ENCODE assay signal across 8 cellular contexts in the genomic region with DNA sequence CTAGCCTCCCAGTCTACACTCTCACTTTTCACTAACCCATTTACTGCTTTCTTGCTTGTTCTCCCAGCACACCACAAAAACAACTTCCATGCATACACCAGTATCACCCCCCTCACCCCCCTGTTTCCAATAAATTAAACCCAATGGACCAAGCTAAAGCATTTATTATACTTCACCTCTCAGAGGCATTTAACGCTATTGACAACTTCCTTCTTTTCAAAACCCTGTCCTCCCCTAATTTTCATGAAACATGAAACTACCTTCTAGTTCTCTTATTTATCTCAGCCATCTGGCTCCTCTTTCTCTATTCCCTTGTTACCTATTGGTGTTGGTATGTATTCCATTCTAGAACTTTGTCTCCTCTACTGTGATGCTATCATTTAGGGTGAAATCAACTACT. TPM values are rescaled to one million over a fixed set of nuclear protein-coding genes. Genes with fewer than 3 reads are reported as not detected.
A peak's percentile ranks its signal among the peaks of the same experiment; 100 is the strongest.
DNase-seq lines count a peak whose midpoint lies in the region; ATAC-seq and TF ChIP-seq lines count a peak whose summit lies in the region.

No MANE protein-coding gene starts in this region.

- POLR2A ChIA-PET in SK-N-SH (lab: Yijun Ruan, JAX) (no interaction called here), OCI-LY7 (lab: Charles Lee) (interaction anchor here (0.5 to 21.0 kb wide), 12 partner anchors 8 to 422 kb away, joined by 3 to 410 read pairs (median 3); no protein-coding TSS in a partner anchor)

- ATAC-seq in SK-N-SH treated with all-trans-retinoic acid at 6 μM for 48 hours, result no peak
- peak; percentile 57 for ATAC-seq in HG02623 (IDR thresholded peaks at IDR 0.05; ENCODE audit: unreplicated experiment)
- no peak for ATAC-seq in natural killer cell treated with Interleukin-12 subunit alpha and Interleukin-12 subunit beta and Interleukin-15 and Interleukin-18, amount 100 ng/mL, for 72 hours
- no peak for ATAC-seq in GM21825 (IDR thresholded peaks at IDR 0.05; ENCODE audit: unreplicated experiment)
- no peak for ATAC-seq in HG02938 (IDR thresholded peaks at IDR 0.05; ENCODE audit: unreplicated experiment)

- H3K4me2 ChIP-seq in SK-N-SH (no peak overlapping the region), OCI-LY7 (ENCODE audit: low read length) (peak overlapping the region; percentile 33; the same call in 1 of the 2 replicates)

- DNase-seq in SK-N-SH (no peak), OCI-LY7 (ENCODE audit: low spot score) (peak; percentile 51), occipital lobe (lab: John Stamatoyannopoulos, UW) (no peak)
- DNase-seq in natural killer cell treated with Interleukin-12 subunit alpha and Interleukin-12 subunit beta and Interleukin-15 and Interleukin-18, amount 100 ng/mL, for 72 hours (ENCODE audit: low spot score), result no peak

- H3K27me3 ChIP-seq in SK-N-SH (ENCODE audit: insufficient read depth), result no peaks in the 10 kb centered on the region

- H3K9ac ChIP-seq in SK-N-SH, result peak overlapping the region; percentile 32

- intact Hi-C loops in OCI-LY7 (cut with micrococcal nuclease; ENCODE audit: unreplicated experiment), result loop anchor here (10.0 kb wide), 1 partner anchor 1304 kb away; no protein-coding TSS in a partner anchor

- H2AFZ ChIP-seq in SK-N-SH (ENCODE audit: low read depth) (no peak overlapping the region), OCI-LY7 (ENCODE audit: low read length) (no peak overlapping the region)

- H3K9me2 ChIP-seq in SK-N-SH (no peaks in the 10 kb centered on the region), OCI-LY7 (ENCODE audit: insufficient read depth, low read length) (no peaks in the 10 kb centered on the region)

- H3K4me1 ChIP-seq in SK-N-SH (ENCODE audit: control insufficient read depth in 1 of 2, insufficient read depth in 2 of 2, low read depth in 1 of 2, low read length in 1 of 2), result peaks cover 16 to 41% of the 10 kb centered on the region in 2 experiments; a peak in 3 of 4 replicates
- peaks cover 87% of the 10 kb centered on the region for H3K4me1 ChIP-seq in OCI-LY7 (ENCODE audit: insufficient read depth, low read length, poor library complexity, severe bottlenecking)

- TF ChIP-seq EP300 in SK-N-SH (IDR thresholded peaks at IDR 0.05; ENCODE audit: borderline replicate concordance in 1 of 2, low read depth in 1 of 2, low read length in 1 of 2), result no peak

- CTCF ChIA-PET in SK-N-SH (lab: Yijun Ruan, JAX) (interaction anchor here (0.6 to 0.9 kb wide), 2 partner anchors 11 kb away, joined by 3 read pairs; no protein-coding TSS in a partner anchor), OCI-LY7 (lab: Charles Lee; ENCODE audit: unreplicated experiment) (no interaction called here)

- no peak for TF ChIP-seq RAD21 in SK-N-SH (IDR thresholded peaks at IDR 0.05; ENCODE audit: low read length)

- H3F3A ChIP-seq in SK-N-SH (replicated peaks; ENCODE audit: insufficient read depth), result peaks cover 50% of the 10 kb centered on the region

- H3K27me3 Mint-ChIP-seq in natural killer cell treated with Interleukin-12 subunit alpha and Interleukin-12 subunit beta and Interleukin-15 and Interleukin-18, amount 100 ng/mL, for 72 hours, result no peaks in the 10 kb centered on the region

- H3K36me3 ChIP-seq in SK-N-SH (replicated peaks in 1 of 2; ENCODE audit: control insufficient read depth in 1 of 2, insufficient read depth in 2 of 2, low read length in 1 of 2) (no peaks in the 10 kb centered on the region), OCI-LY7 (ENCODE audit: insufficient read depth, low read length) (peaks cover 96% of the 10 kb centered on the region)

- H3K27ac ChIP-seq in SK-N-SH (ENCODE audit: low read depth in 2 of 2, low read length in 1 of 2) (peak overlapping the region in 1 of 2 experiments; percentile 77; a peak in 3 of 4 replicates), OCI-LY7 (ENCODE audit: low read depth, low read length, poor library complexity, severe bottlenecking) (peak overlapping the region; percentile 38)

- TF ChIP-seq CTCF in SK-N-SH (IDR thresholded peaks at IDR 0.05), result no peak
- TF ChIP-seq CTCF in OCI-LY7 (conservative IDR thresholded peaks at IDR 0.05; ENCODE audit: low read length), result no peak

- H4K20me1 ChIP-seq in SK-N-SH (ENCODE audit: insufficient read depth) (no peaks in the 10 kb centered on the region), OCI-LY7 (ENCODE audit: insufficient read depth, low read length) (no peaks in the 10 kb centered on the region)

- H3K79me2 ChIP-seq in SK-N-SH (ENCODE audit: insufficient read depth), result no peaks in the 10 kb centered on the region
- H3K79me2 ChIP-seq in OCI-LY7 (ENCODE audit: insufficient read depth, low read depth, low read length), result peaks cover 100% of the 10 kb centered on the region

- H3K4me1 Mint-ChIP-seq in natural killer cell treated with Interleukin-12 subunit alpha and Interleukin-12 subunit beta and Interleukin-15 and Interleukin-18, amount 100 ng/mL, for 72 hours (ENCODE audit: low read depth in 2 of 2), result peaks cover 67 to 84% of the 10 kb centered on the region in 2 donors

- H3K4me3 ChIP-seq in SK-N-SH (ENCODE audit: low read depth in 2 of 2, low read length in 1 of 2) (no peak overlapping the region), OCI-LY7 (ENCODE audit: low read depth, low read length, poor library complexity, severe bottlenecking) (no peak overlapping the region)

- H3K9me3 ChIP-seq in SK-N-SH (no peaks in the 10 kb centered on the region), OCI-LY7 (ENCODE audit: low read length) (peaks cover 19% of the 10 kb centered on the region; the same call in 1 of the 2 replicates)

- H3K27ac Mint-ChIP-seq in natural killer cell treated with Interleukin-12 subunit alpha and Interleukin-12 subunit beta and Interleukin-15 and Interleukin-18, amount 100 ng/mL, for 72 hours, result peak overlapping the region; percentile 94 to 96

- peak overlapping the region; percentile 78 for H3K4me3 Mint-ChIP-seq in natural killer cell treated with Interleukin-12 subunit alpha and Interleukin-12 subunit beta and Interleukin-15 and Interleukin-18, amount 100 ng/mL, for 72 hours

- no TSS peak for BruUV-seq in OCI-LY7 (replicated peaks; lab: Mats Ljungman, UMichigan)

- 100% methylated on average over 1 of the region's 1 CpG for WGBS in SK-N-SH (ENCODE audit: low lambda C conversion rate)

- H3K36me3 Mint-ChIP-seq in natural killer cell treated with Interleukin-12 subunit alpha and Interleukin-12 subunit beta and Interleukin-15 and Interleukin-18, amount 100 ng/mL, for 72 hours, result peaks cover 45% of the 10 kb centered on the region

- H3K9me3 Mint-ChIP-seq in natural killer cell treated with Interleukin-12 subunit alpha and Interleukin-12 subunit beta and Interleukin-15 and Interleukin-18, amount 100 ng/mL, for 72 hours, result peaks cover 2% of the 10 kb centered on the region

TF ChIP-seq in SK-N-SH, 30 proteins besides CTCF, POLR2A, EP300 and RAD21:
- TF ChIP-seq EZH2phosphoT487 (IDR thresholded peaks at IDR 0.05; ENCODE audit: borderline replicate concordance, low read depth) (no peak), TAF1 (IDR thresholded peaks at IDR 0.05; ENCODE audit: borderline replicate concordance, low read depth, low read length) (no peak), MEF2A (IDR thresholded peaks at IDR 0.05; ENCODE audit: borderline replicate concordance, low read depth) (no peak), YY1 (IDR thresholded peaks at IDR 0.05; ENCODE audit: low read depth) (no peak), NFIC (IDR thresholded peaks at IDR 0.05; ENCODE audit: borderline replicate concordance) (no peak), CHD2 (IDR thresholded peaks at IDR 0.05; ENCODE audit: low read length, partially characterized antibody) (no peak)
TF ChIP-seq in SK-N-SH: peak in this region for 0.

TF ChIP-seq in SK-N-SH treated with all-trans-retinoic acid at 6 μM for 48 hours, 23 proteins besides CTCF, POLR2A, EP300 and RAD21 (continues in another document):
- TF ChIP-seq, protein P1, sequence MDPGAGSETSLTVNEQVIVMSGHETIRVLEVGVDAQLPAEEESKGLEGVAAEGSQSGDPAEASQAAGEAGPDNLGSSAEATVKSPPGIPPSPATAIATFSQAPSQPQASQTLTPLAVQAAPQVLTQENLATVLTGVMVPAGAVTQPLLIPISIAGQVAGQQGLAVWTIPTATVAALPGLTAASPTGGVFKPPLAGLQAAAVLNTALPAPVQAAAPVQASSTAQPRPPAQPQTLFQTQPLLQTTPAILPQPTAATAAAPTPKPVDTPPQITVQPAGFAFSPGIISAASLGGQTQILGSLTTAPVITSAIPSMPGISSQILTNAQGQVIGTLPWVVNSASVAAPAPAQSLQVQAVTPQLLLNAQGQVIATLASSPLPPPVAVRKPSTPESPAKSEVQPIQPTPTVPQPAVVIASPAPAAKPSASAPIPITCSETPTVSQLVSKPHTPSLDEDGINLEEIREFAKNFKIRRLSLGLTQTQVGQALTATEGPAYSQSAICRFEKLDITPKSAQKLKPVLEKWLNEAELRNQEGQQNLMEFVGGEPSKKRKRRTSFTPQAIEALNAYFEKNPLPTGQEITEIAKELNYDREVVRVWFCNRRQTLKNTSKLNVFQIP (CRISPR knock-in tag; IDR thresholded peaks at IDR 0.05; ENCODE audit: borderline replicate concordance, low read depth), result no peak
- no peak for TF ChIP-seq ZFP3 (CRISPR knock-in tag; IDR thresholded peaks at IDR 0.05)
- no peak for TF ChIP-seq ZFP30 (CRISPR knock-in tag; IDR thresholded peaks at IDR 0.05)
- no peak for TF ChIP-seq PPARA (CRISPR knock-in tag; IDR thresholded peaks at IDR 0.05; ENCODE audit: borderline replicate concordance)
- no peak for TF ChIP-seq ZC3H10 (CRISPR knock-in tag; IDR thresholded peaks at IDR 0.05)
- TF ChIP-seq ESRRG (CRISPR knock-in tag; IDR thresholded peaks at IDR 0.05), result no peak
- TF ChIP-seq ARNTL (CRISPR knock-in tag; IDR thresholded peaks at IDR 0.05; ENCODE audit: borderline replicate concordance, low read depth), result no peak
- TF ChIP-seq TCF4 (CRISPR knock-in tag; IDR thresholded peaks at IDR 0.05; ENCODE audit: borderline replicate concordance), result no peak
- no peak for TF ChIP-seq RARB (CRISPR knock-in tag; IDR thresholded peaks at IDR 0.05)
- no peak for TF ChIP-seq ISL1 (CRISPR knock-in tag; IDR thresholded peaks at IDR 0.05)
- TF ChIP-seq ZNF8 (CRISPR knock-in tag; IDR thresholded peaks at IDR 0.05), result no peak

RNA-seq across cellular contexts. Expression of a gene that starts 32.3 kb away (rescaled TPM):
- polyA plus RNA-seq in SK-N-SH (2012; rRNA removed), result 0.03 and 0.11 TPM in 2 replicates
- 0.05 and 0.06 TPM in 2 replicates for polyA plus RNA-seq in SK-N-SH (2012; cell fraction: cytosol; rRNA removed)
- polyA plus RNA-seq in SK-N-SH (2012; cell fraction: nucleus; rRNA removed), result 0.10 TPM in 1 of 2 replicates, not detected in the other
- total RNA-seq in OCI-LY7 (2014; rRNA removed; shearing (Covaris generic)), result 161 and 177 TPM in 2 replicates
- 241 and 264 TPM in 2 replicates for total RNA-seq in OCI-LY7 (2022)
- total RNA-seq in natural killer cell treated with Interleukin-12 subunit alpha and Interleukin-12 subunit beta and Interleukin-15 and Interleukin-18, amount 100 ng/mL, for 72 hours, result 100 to 1,000 TPM; 334 to 761 TPM
- total RNA-seq in occipital lobe, result 4.5 TPM

Comparison
In these comparisons a context has a peak if more than half of its experiments do, and no peak if none do; other contexts are left out.
1. RNA of a gene that starts 32.3 kb away (total RNA-seq): 334 to 761 TPM in natural killer cell treated with Interleukin-12 subunit alpha and Interleukin-12 subunit beta and Interleukin-15 and Interleukin-18, amount 100 ng/mL, for 72 hours and 161 to 264 TPM in OCI-LY7; 4.5 TPM in occipital lobe (single experiment); every median in the first group is over 10 times any median in the second.